In genomic region chr1:85277027-85277625, GRCh38 we compare ENCODE assay signal across 8 cellular contexts. TPM values are rescaled to one million over a fixed set of nuclear protein-coding genes. Genes with fewer than 3 reads are reported as not detected.
DNase-seq lines count a peak whose midpoint lies in the region; ATAC-seq and TF ChIP-seq lines count a peak whose summit lies in the region.

No MANE protein-coding gene starts in this region.

- H3K4me1 ChIP-seq in gastrocnemius medialis, result peaks cover 23 to 27% of the 10 kb centered on the region in 2 donors

- H3K9me3 ChIP-seq in gastrocnemius medialis, result no peaks in the 10 kb centered on the region

- TF ChIP-seq CTCF in WI38 (IDR thresholded peaks at IDR 0.05; ENCODE audit: low read depth, low read length) (no peak), gastrocnemius medialis (IDR thresholded peaks at IDR 0.05 in 4 of 5, conservative IDR thresholded peaks at IDR 0.05 in 1 of 5) (no peak)

- intact Hi-C loops in gastrocnemius medialis (cut with DNase I; ENCODE audit: low total_unique reads), result loop anchor here (5.0 kb wide), 1 partner anchor 75 kb away; the partner anchor contains the start of gene SYDE2

- H3K36me3 ChIP-seq in H7 (replicated peaks; ENCODE audit: control insufficient read depth, insufficient read depth, low read length) (no peaks in the 10 kb centered on the region), gastrocnemius medialis (no peaks in the 10 kb centered on the region)

- H3K27me3 ChIP-seq in H7 (ENCODE audit: control insufficient read depth, insufficient read depth, low read length) (no peaks in the 10 kb centered on the region), gastrocnemius medialis (no peaks in the 10 kb centered on the region)

- in situ Hi-C loops in gastrocnemius medialis (cut with MboI; ENCODE audit: low sequenced_read_pairs in 4 of 4) (no loop called here), G401 (cut with HindIII; ENCODE audit: low sequenced_read_pairs) (no loop called here)

- H3K4me3 ChIP-seq in H7 (ENCODE audit: insufficient read depth, low read depth, low read length), result peak overlapping the region; percentile 35
- peak overlapping the region; percentile 100 for H3K4me3 ChIP-seq in WI38 (ENCODE audit: low read depth, low read length)
- peak overlapping the region; percentile 47 to 99 (median 93) for H3K4me3 ChIP-seq in gastrocnemius medialis

- ATAC-seq in gastrocnemius medialis (no peak), HG03039 (IDR thresholded peaks at IDR 0.05; ENCODE audit: unreplicated experiment) (no peak)

- peak overlapping the region; percentile 96 to 99 (median 98) for H3K27ac ChIP-seq in gastrocnemius medialis

- TF ChIP-seq POLR2A in gastrocnemius medialis (IDR thresholded peaks at IDR 0.05), result no peak

- DNase-seq in H7 (no peak), globus pallidus (ENCODE audit: low spot score) (peak; percentile 12), gastrocnemius medialis (no peak), SHP77 (lab: John Stamatoyannopoulos, UW) (no peak), occipital lobe (lab: John Stamatoyannopoulos, UW) (no peak), G401 (ENCODE audit: low spot score) (no peak)

RNA-seq across cellular contexts. Expression of gene BCL10, which starts 0.7 kb away (rescaled TPM):
- total RNA-seq in H7 (2014; rRNA removed; shearing (Covaris generic)), result 23.0 and 26.3 TPM in 2 replicates
- total RNA-seq in gastrocnemius medialis (1 to 10 TPM; 4.3 to 6.4 (median 5.4) TPM), occipital lobe (35.4 TPM)
- 6.7 and 7.9 TPM in 2 replicates for total RNA-seq in G401 (2014; rRNA removed; shearing (Covaris generic))

RNA-seq across cellular contexts. Expression of gene C1orf52, which starts 17.7 kb away (rescaled TPM):
- total RNA-seq in H7 (2014; rRNA removed; shearing (Covaris generic)), result 38.9 and 51.0 TPM in 2 replicates
- total RNA-seq in gastrocnemius medialis, result 10 to 100 TPM; 11.1 to 20.8 (median 16.5) TPM
- total RNA-seq in occipital lobe, result 21.5 TPM
- 23.2 and 34.3 TPM in 2 replicates for total RNA-seq in G401 (2014; rRNA removed; shearing (Covaris generic))

Comparison
In these comparisons a context has a peak if more than half of its experiments do, and no peak if none do; other contexts are left out.
1. H3K4me3 ChIP-seq: peak in every context shown above with its lines; median percentile 100 in WI38; 93 in gastrocnemius medialis; 35 in H7.